In genomic region chr2:215414674-215415073, GRCh38 we compare ENCODE assay signal across 19 cellular contexts.
"Had no signal": no experiment of that assay in that cellular context is flagged by ENCODE, and none has a peak within 500 bp of the region (broad histone marks: within the 10 kb centered on the region; RNA-seq: fewer than 3 reads in every experiment).

No MANE protein-coding gene starts in this region.

- H3K9me3 ChIP-seq: esophagus squamous epithelium, left ventricle myocardium inferior, SJSA1, spleen had no signal

- H3K4me3 ChIP-seq: dorsolateral prefrontal cortex, esophagus squamous epithelium, left ventricle myocardium inferior, SJSA1, spleen had no signal

- H3K9me3 Mint-ChIP-seq: activated T-helper 17 cell treated with anti-CD3 and anti-CD28 coated beads, Interleukin-2, amount 50 U/mL, for 72 hours; neural crest cell; stimulated activated memory B cell treated with anti-CD40 and anti-IgM and Interleukin-4, amounts not matched to agents 10 μg/mL and 1 μg/mL and 100 μg/mL, for 72 hours; type B pancreatic cell had no signal

- H3K27ac ChIP-seq: dorsolateral prefrontal cortex, left ventricle myocardium inferior, SJSA1, spleen, WERI-Rb-1 had no signal

- H3K36me3 Mint-ChIP-seq: stimulated activated memory B cell treated with anti-CD40 and anti-IgM and Interleukin-4, amounts not matched to agents 10 μg/mL and 1 μg/mL and 100 μg/mL, for 72 hours had no signal

- H3K4me3 Mint-ChIP-seq: activated T-helper 17 cell treated with anti-CD3 and anti-CD28 coated beads, Interleukin-2, amount 50 U/mL, for 72 hours; neural crest cell; stimulated activated memory B cell treated with anti-CD40 and anti-IgM and Interleukin-4, amounts not matched to agents 10 μg/mL and 1 μg/mL and 100 μg/mL, for 72 hours; type B pancreatic cell had no signal

- ATAC-seq: activated T-helper 17 cell treated with anti-CD3 and anti-CD28 coated beads, Interleukin-2, amount 50 U/mL, for 72 hours; stimulated activated memory B cell treated with anti-CD40 and anti-IgM and Interleukin-4, amounts not matched to agents 10 μg/mL and 1 μg/mL and 100 μg/mL, for 72 hours had no signal

- H3K4me1 ChIP-seq: left ventricle myocardium inferior, spleen had no signal

- H3K27me3 Mint-ChIP-seq: type B pancreatic cell had no signal

- DNase-seq: activated CD4-positive, alpha-beta T cell treated with anti-CD3 and anti-CD28 coated beads for 48 hours; activated naive CD4-positive, alpha-beta T cell treated with anti-CD3 and anti-CD28 coated beads, Interleukin-2, amount 50 U/mL, for 16 hours; activated T-cell treated with anti-CD3 and anti-CD28 coated beads for 4 hours; amniotic stem cell; dorsolateral prefrontal cortex; esophagus squamous epithelium; foreskin fibroblast; head of caudate nucleus; islet precursor cell; left ventricle myocardium inferior; spleen; stimulated activated CD4-positive, alpha-beta T cell treated with anti-CD3 and anti-CD28 coated beads, Interleukin-1b, Interleukin-23, amount 100 ng/mL, for 48 hours; T1000; WERI-Rb-1 had no signal

- H3K36me3 ChIP-seq: esophagus squamous epithelium, spleen, WERI-Rb-1 had no signal

- H3K4me1 Mint-ChIP-seq: neural crest cell; stimulated activated memory B cell treated with anti-CD40 and anti-IgM and Interleukin-4, amounts not matched to agents 10 μg/mL and 1 μg/mL and 100 μg/mL, for 72 hours had no signal

- H3K27ac Mint-ChIP-seq: activated T-helper 17 cell treated with anti-CD3 and anti-CD28 coated beads, Interleukin-2, amount 50 U/mL, for 72 hours; stimulated activated memory B cell treated with anti-CD40 and anti-IgM and Interleukin-4, amounts not matched to agents 10 μg/mL and 1 μg/mL and 100 μg/mL, for 72 hours; type B pancreatic cell had no signal

- H3K27me3 ChIP-seq: dorsolateral prefrontal cortex, esophagus squamous epithelium, SJSA1 had no signal
